13 cellular contexts compared by ENCODE assay signal in the genomic region with DNA sequence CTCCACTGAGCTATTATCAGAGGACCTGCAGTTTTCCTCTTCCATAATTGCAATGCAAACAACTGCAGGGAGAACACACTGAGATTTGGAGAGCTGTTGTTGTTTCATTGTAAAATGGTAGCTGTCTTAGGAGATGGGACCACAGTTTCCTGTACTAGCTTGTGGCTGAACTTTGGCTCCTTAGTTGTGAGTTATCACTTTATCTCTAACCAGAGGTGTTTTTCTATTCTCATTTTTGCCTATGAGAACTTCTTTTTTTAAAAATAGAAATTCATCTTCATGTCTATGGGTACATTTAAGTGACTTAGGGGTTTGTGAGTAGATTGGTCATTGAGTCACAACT.
DNase-seq lines count a peak whose midpoint lies in the region; ATAC-seq, FAIRE-seq and TF ChIP-seq lines count a peak whose summit lies in the region.
"Had no signal": no experiment of that assay in that cellular context is flagged by ENCODE, and none has a peak within 500 bp of the region (broad histone marks: within the 10 kb centered on the region; RNA-seq: fewer than 3 reads in every experiment).

No MANE protein-coding gene starts in this region.

- peaks cover 22% of the 10 kb centered on the region for H3K4me1 ChIP-seq in DND-41 (ENCODE audit: insufficient read depth, low read length)
- H3K4me1 ChIP-seq in GM23248 (ENCODE audit: insufficient read depth), result peaks cover 42% of the 10 kb centered on the region
- H3K4me1 ChIP-seq in pancreas, result peaks cover 13 to 25% (median 15%) of the 10 kb centered on the region in 3 donors

- H3K36me3 ChIP-seq in DND-41 (ENCODE audit: insufficient read depth, low read length) (no peaks in the 10 kb centered on the region), GM23248 (ENCODE audit: low read depth) (no peaks in the 10 kb centered on the region), pancreas (no peaks in the 10 kb centered on the region)

- no peak overlapping the region for H3K4me3 ChIP-seq in DND-41 (ENCODE audit: low read depth in 1 of 2, low read length in 2 of 2)
- H3K4me3 ChIP-seq in GM23248, result peak overlapping the region; percentile 29
- no peak overlapping the region for H3K4me3 ChIP-seq in pancreas

- in situ Hi-C loops in GM23248 (cut with MboI), result no loop called here

- H4K20me1 ChIP-seq in DND-41 (ENCODE audit: insufficient read depth, low read length) (no peaks in the 10 kb centered on the region), GM23248 (ENCODE audit: insufficient read depth) (no peaks in the 10 kb centered on the region)

- H3K4me2 ChIP-seq in DND-41 (ENCODE audit: insufficient read depth, low read length) (peak overlapping the region; percentile 35), GM23248 (ENCODE audit: unreplicated experiment) (peak overlapping the region; percentile 66)

- TF ChIP-seq CTCF in DND-41 (IDR thresholded peaks at IDR 0.05; ENCODE audit: borderline replicate concordance, extremely low read depth, low read length, poor library complexity, severe bottlenecking), result no peak
- TF ChIP-seq CTCF in pancreas (IDR thresholded peaks at IDR 0.05), result no peak

- H3K9ac ChIP-seq in DND-41 (ENCODE audit: low read depth, low read length) (0 out of 2 replicates have a peak overlapping the region, but pooled peaks have one; percentile 8), GM23248 (peak overlapping the region; percentile 49)

- H3K4me3 Mint-ChIP-seq in activated T-helper 17 cell treated with anti-CD3 and anti-CD28 coated beads, Interleukin-2, amount 50 U/mL, for 72 hours, result peak overlapping the region; percentile 64
- no peak overlapping the region for H3K4me3 Mint-ChIP-seq in stimulated activated memory B cell treated with anti-CD40 and anti-IgM and Interleukin-4, amounts not matched to agents 10 μg/mL and 1 μg/mL and 100 μg/mL, for 72 hours
- H3K4me3 Mint-ChIP-seq: memory B cell had no signal

- no peaks in the 10 kb centered on the region for H3K9me2 ChIP-seq in GM23248 (ENCODE audit: insufficient read depth)

- H3K36me3 Mint-ChIP-seq in activated T-helper 17 cell treated with anti-CD3 and anti-CD28 coated beads, Interleukin-2, amount 50 U/mL, for 72 hours (ENCODE audit: low read depth), result no peaks in the 10 kb centered on the region
- peaks cover 47% of the 10 kb centered on the region for H3K36me3 Mint-ChIP-seq in stimulated activated memory B cell treated with anti-CD40 and anti-IgM and Interleukin-4, amounts not matched to agents 10 μg/mL and 1 μg/mL and 100 μg/mL, for 72 hours

- DNase-seq in DND-41 (peak; percentile 39), GM23248 (no peak), pancreas (no peak), AG20443 (ENCODE audit: low spot score) (no peak), SKM-1 (lab: John Stamatoyannopoulos, UW; ENCODE audit: unreplicated experiment) (no peak)
- DNase-seq: cerebellar nuclear complex, DMS 273 treated with DMSO at 0.1 percent for 48 hours, NCI-H1930, right cardiac atrium had no signal

- H2AFZ ChIP-seq in DND-41 (ENCODE audit: low read depth, low read length) (peak overlapping the region; percentile 21), GM23248 (peak overlapping the region; percentile 20; the same call in 1 of the 2 replicates)

- ATAC-seq in DND-41 (ENCODE audit: insufficient read depth, low read depth) (peak; percentile 99), pancreas (peak in 3 of 4 donors; percentile 34 to 51 (median 40)), HG03520 (IDR thresholded peaks at IDR 0.05; ENCODE audit: unreplicated experiment) (no peak)
- peak; percentile 91 for ATAC-seq in activated T-helper 17 cell treated with anti-CD3 and anti-CD28 coated beads, Interleukin-2, amount 50 U/mL, for 72 hours (replicated peaks)
- ATAC-seq in stimulated activated memory B cell treated with anti-CD40 and anti-IgM and Interleukin-4, amounts not matched to agents 10 μg/mL and 1 μg/mL and 100 μg/mL, for 72 hours, result no peak
- ATAC-seq: right cardiac atrium had no signal

- no peaks in the 10 kb centered on the region for H3K27me3 Mint-ChIP-seq in activated T-helper 17 cell treated with anti-CD3 and anti-CD28 coated beads, Interleukin-2, amount 50 U/mL, for 72 hours
- H3K27me3 Mint-ChIP-seq in stimulated activated memory B cell treated with anti-CD40 and anti-IgM and Interleukin-4, amounts not matched to agents 10 μg/mL and 1 μg/mL and 100 μg/mL, for 72 hours, result no peaks in the 10 kb centered on the region
- H3K27me3 Mint-ChIP-seq: memory B cell had no signal

- H3F3A ChIP-seq in GM23248 (ENCODE audit: insufficient read depth), result peaks cover 38% of the 10 kb centered on the region

- H3K4me1 Mint-ChIP-seq in activated T-helper 17 cell treated with anti-CD3 and anti-CD28 coated beads, Interleukin-2, amount 50 U/mL, for 72 hours, result peaks cover 20% of the 10 kb centered on the region
- no peaks in the 10 kb centered on the region for H3K4me1 Mint-ChIP-seq in stimulated activated memory B cell treated with anti-CD40 and anti-IgM and Interleukin-4, amounts not matched to agents 10 μg/mL and 1 μg/mL and 100 μg/mL, for 72 hours

- intact Hi-C loops in pancreas (cut with DNase I), result no loop called here

- H3K27ac Mint-ChIP-seq in activated T-helper 17 cell treated with anti-CD3 and anti-CD28 coated beads, Interleukin-2, amount 50 U/mL, for 72 hours, result peak overlapping the region; percentile 85
- H3K27ac Mint-ChIP-seq in stimulated activated memory B cell treated with anti-CD40 and anti-IgM and Interleukin-4, amounts not matched to agents 10 μg/mL and 1 μg/mL and 100 μg/mL, for 72 hours, result no peak overlapping the region
- H3K27ac Mint-ChIP-seq: memory B cell had no signal

- H3K79me2 ChIP-seq in DND-41 (ENCODE audit: insufficient read depth, low read length), result no peaks in the 10 kb centered on the region
- no peaks in the 10 kb centered on the region for H3K79me2 ChIP-seq in GM23248 (ENCODE audit: insufficient read depth)

- H3K9me3 Mint-ChIP-seq in activated T-helper 17 cell treated with anti-CD3 and anti-CD28 coated beads, Interleukin-2, amount 50 U/mL, for 72 hours, result peaks cover 7% of the 10 kb centered on the region
- H3K9me3 Mint-ChIP-seq in stimulated activated memory B cell treated with anti-CD40 and anti-IgM and Interleukin-4, amounts not matched to agents 10 μg/mL and 1 μg/mL and 100 μg/mL, for 72 hours, result peaks cover 2% of the 10 kb centered on the region

- FAIRE-seq in pancreas (lab: Jason Lieb, UNC), result no peak

- H3K27ac ChIP-seq in DND-41 (ENCODE audit: low read length) (peak overlapping the region; percentile 72), GM23248 (peak overlapping the region; percentile 78), pancreas (peak overlapping the region in 3 of 4 donors; percentile 7 to 25 (median 15))

- H3K27me3 ChIP-seq in DND-41 (ENCODE audit: insufficient read depth, low read length, poor library complexity) (no peaks in the 10 kb centered on the region), GM23248 (replicated peaks; ENCODE audit: insufficient read depth) (no peaks in the 10 kb centered on the region), pancreas (no peaks in the 10 kb centered on the region)

- H3K9me3 ChIP-seq in DND-41 (ENCODE audit: insufficient read depth, low read length, severe bottlenecking) (no peaks in the 10 kb centered on the region), GM23248 (ENCODE audit: low read depth) (no peaks in the 10 kb centered on the region), pancreas (no peaks in the 10 kb centered on the region)

Comparison
In these comparisons a context has a peak if more than half of its experiments do, and no peak if none do; other contexts are left out.
1. ATAC-seq: peak in DND-41 (single experiment), activated T-helper 17 cell treated with anti-CD3 and anti-CD28 coated beads, Interleukin-2, amount 50 U/mL, for 72 hours (single experiment) and pancreas (3 of 4); none in HG03520 (single experiment) and stimulated activated memory B cell treated with anti-CD40 and anti-IgM and Interleukin-4, amounts not matched to agents 10 μg/mL and 1 μg/mL and 100 μg/mL, for 72 hours (single experiment).
2. H3K27ac ChIP-seq: peak in every context shown above with its lines; median percentile 78 in GM23248; 72 in DND-41; 15 in pancreas.